9 cellular contexts compared by ENCODE assay signal in genomic region chr14:22536853-22537338, GRCh38.
A peak's percentile ranks its signal among the peaks of the same experiment; 100 is the strongest.
DNase-seq lines count a peak whose midpoint lies in the region; ATAC-seq and TF ChIP-seq lines count a peak whose summit lies in the region.
"Had no signal": no experiment of that assay in that cellular context is flagged by ENCODE, and none has a peak within 500 bp of the region (broad histone marks: within the 10 kb centered on the region; RNA-seq: fewer than 3 reads in every experiment).

No MANE protein-coding gene starts in this region.

- DNase-seq in DMS 273 (lab: John Stamatoyannopoulos, UW; ENCODE audit: unreplicated experiment) (peak; percentile 39), DMS 273 treated with DMSO at 0.1 percent for 48 hours (lab: John Stamatoyannopoulos, UW) (no peak), iPS-NIHi7 (ENCODE audit: extremely low spot score) (peak; percentile 41), KG1 (lab: John Stamatoyannopoulos, UW) (no peak)
- DNase-seq in activated naive CD8-positive, alpha-beta T cell treated with anti-CD3 and anti-CD28 coated beads, Interleukin-2, amount 50 U/mL, for 16 hours (ENCODE audit: low read depth, low spot score), result peak; percentile 87
- peak; percentile 92 for DNase-seq in stimulated activated CD4-positive, alpha-beta T cell treated with anti-CD3 and anti-CD28 coated beads, Interleukin-2, amount 100 ng/mL, for 4 hours (ENCODE audit: low read depth)
- DNase-seq: naive B cell had no signal

- peak; percentile 70 for ATAC-seq in HG03095 (IDR thresholded peaks at IDR 0.05; ENCODE audit: unreplicated experiment)
- ATAC-seq in SK-N-SH treated with all-trans-retinoic acid at 6 μM for 48 hours, result peak; percentile 98

TF ChIP-seq in SK-N-SH treated with all-trans-retinoic acid at 6 μM for 48 hours, 23 proteins besides CTCF, POLR2A, EP300 and RAD21:
- no peak for TF ChIP-seq TSHZ2 (CRISPR knock-in tag; IDR thresholded peaks at IDR 0.05)
- no peak for TF ChIP-seq ZC3H10 (CRISPR knock-in tag; IDR thresholded peaks at IDR 0.05)

Comparison
In these comparisons a context has a peak if more than half of its experiments do, and no peak if none do; other contexts are left out.
1. DNase-seq: peak in DMS 273 (single experiment), activated naive CD8-positive, alpha-beta T cell treated with anti-CD3 and anti-CD28 coated beads, Interleukin-2, amount 50 U/mL, for 16 hours (single experiment), iPS-NIHi7 (single experiment) and stimulated activated CD4-positive, alpha-beta T cell treated with anti-CD3 and anti-CD28 coated beads, Interleukin-2, amount 100 ng/mL, for 4 hours (single experiment); none in DMS 273 treated with DMSO at 0.1 percent for 48 hours (single experiment) and KG1 (single experiment).